ENCODE assay signal across 1 cellular context in genomic region chr2:239775623-239776440, GRCh38.
TF ChIP-seq lines count a peak whose summit lies in the region.

No MANE protein-coding gene starts in this region.

TF ChIP-seq in GM23338, 12 proteins besides CTCF, POLR2A, EP300 and RAD21 (continued from another document):
- TF ChIP-seq, protein P1, sequence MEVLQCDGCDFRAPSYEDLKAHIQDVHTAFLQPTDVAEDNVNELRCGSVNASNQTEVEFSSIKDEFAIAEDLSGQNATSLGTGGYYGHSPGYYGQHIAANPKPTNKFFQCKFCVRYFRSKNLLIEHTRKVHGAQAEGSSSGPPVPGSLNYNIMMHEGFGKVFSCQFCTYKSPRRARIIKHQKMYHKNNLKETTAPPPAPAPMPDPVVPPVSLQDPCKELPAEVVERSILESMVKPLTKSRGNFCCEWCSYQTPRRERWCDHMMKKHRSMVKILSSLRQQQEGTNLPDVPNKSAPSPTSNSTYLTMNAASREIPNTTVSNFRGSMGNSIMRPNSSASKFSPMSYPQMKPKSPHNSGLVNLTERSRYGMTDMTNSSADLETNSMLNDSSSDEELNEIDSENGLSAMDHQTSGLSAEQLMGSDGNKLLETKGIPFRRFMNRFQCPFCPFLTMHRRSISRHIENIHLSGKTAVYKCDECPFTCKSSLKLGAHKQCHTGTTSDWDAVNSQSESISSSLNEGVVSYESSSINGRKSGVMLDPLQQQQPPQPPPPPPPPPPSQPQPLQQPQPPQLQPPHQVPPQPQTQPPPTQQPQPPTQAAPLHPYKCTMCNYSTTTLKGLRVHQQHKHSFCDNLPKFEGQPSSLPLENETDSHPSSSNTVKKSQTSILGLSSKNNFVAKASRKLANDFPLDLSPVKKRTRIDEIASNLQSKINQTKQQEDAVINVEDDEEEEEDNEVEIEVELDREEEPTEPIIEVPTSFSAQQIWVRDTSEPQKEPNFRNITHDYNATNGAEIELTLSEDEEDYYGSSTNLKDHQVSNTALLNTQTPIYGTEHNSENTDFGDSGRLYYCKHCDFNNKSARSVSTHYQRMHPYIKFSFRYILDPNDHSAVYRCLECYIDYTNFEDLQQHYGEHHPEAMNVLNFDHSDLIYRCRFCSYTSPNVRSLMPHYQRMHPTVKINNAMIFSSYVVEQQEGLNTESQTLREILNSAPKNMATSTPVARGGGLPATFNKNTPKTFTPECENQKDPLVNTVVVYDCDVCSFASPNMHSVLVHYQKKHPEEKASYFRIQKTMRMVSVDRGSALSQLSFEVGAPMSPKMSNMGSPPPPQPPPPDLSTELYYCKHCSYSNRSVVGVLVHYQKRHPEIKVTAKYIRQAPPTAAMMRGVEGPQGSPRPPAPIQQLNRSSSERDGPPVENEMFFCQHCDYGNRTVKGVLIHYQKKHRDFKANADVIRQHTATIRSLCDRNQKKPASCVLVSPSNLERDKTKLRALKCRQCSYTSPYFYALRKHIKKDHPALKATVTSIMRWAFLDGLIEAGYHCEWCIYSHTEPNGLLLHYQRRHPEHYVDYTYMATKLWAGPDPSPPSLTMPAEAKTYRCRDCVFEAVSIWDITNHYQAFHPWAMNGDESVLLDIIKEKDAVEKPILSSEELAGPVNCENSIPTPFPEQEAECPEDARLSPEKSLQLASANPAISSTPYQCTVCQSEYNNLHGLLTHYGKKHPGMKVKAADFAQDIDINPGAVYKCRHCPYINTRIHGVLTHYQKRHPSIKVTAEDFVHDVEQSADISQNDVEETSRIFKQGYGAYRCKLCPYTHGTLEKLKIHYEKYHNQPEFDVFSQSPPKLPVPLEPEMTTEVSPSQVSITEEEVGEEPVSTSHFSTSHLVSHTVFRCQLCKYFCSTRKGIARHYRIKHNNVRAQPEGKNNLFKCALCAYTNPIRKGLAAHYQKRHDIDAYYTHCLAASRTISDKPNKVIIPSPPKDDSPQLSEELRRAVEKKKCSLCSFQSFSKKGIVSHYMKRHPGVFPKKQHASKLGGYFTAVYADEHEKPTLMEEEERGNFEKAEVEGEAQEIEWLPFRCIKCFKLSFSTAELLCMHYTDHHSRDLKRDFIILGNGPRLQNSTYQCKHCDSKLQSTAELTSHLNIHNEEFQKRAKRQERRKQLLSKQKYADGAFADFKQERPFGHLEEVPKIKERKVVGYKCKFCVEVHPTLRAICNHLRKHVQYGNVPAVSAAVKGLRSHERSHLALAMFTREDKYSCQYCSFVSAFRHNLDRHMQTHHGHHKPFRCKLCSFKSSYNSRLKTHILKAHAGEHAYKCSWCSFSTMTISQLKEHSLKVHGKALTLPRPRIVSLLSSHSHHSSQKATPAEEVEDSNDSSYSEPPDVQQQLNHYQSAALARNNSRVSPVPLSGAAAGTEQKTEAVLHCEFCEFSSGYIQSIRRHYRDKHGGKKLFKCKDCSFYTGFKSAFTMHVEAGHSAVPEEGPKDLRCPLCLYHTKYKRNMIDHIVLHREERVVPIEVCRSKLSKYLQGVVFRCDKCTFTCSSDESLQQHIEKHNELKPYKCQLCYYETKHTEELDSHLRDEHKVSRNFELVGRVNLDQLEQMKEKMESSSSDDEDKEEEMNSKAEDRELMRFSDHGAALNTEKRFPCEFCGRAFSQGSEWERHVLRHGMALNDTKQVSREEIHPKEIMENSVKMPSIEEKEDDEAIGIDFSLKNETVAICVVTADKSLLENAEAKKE (CRISPR knock-in tag; IDR thresholded peaks at IDR 0.05), result no peak
- TF ChIP-seq NANOG (IDR thresholded peaks at IDR 0.05; ENCODE audit: borderline replicate concordance), result no peak
